ENCODE assay signal across 16 cellular contexts in genomic region chr3:365268-365667, GRCh38.
DNase-seq lines count a peak whose midpoint lies in the region; ATAC-seq, FAIRE-seq and TF ChIP-seq lines count a peak whose summit lies in the region.
"Had no signal": no experiment of that assay in that cellular context is flagged by ENCODE, and none has a peak within 500 bp of the region (broad histone marks: within the 10 kb centered on the region; RNA-seq: fewer than 3 reads in every experiment).

No MANE protein-coding gene starts in this region.

- TF ChIP-seq POLR2A in GM12891 (IDR thresholded peaks at IDR 0.05; ENCODE audit: low read depth, low read length) = no peak

- DNase-seq in effector CD4-positive, alpha-beta T cell = no peak
- DNase-seq in SKM-1 (lab: John Stamatoyannopoulos, UW; ENCODE audit: unreplicated experiment) = no peak
- no peak for DNase-seq in D341Med (ENCODE audit: low spot score)
- DNase-seq in GM12891 (ENCODE audit: insufficient read length, low spot score) = no peak
- DNase-seq: activated naive CD4-positive, alpha-beta T cell treated with anti-CD3 and anti-CD28 coated beads, Interleukin-2, amount 10 ng/mL, durations not matched to agents 7 days and 5 days; caudate nucleus; DMS79 treated with DMSO at 0.1 percent for 48 hours; left ventricle myocardium superior; NCI-H1694; SJCRH30; stimulated activated naive CD8-positive, alpha-beta T cell treated with anti-CD3 and anti-CD28 coated beads, Interleukin-15, amount 100 ng/mL, for 72 hours had no signal

- no peak for FAIRE-seq in GM12891 (lab: Jason Lieb, UNC)
- FAIRE-seq: endothelial cell of umbilical vein had no signal

- ATAC-seq in GM18858 (IDR thresholded peaks at IDR 0.05; ENCODE audit: unreplicated experiment) (peak; percentile 63), GM21515 (IDR thresholded peaks at IDR 0.05; ENCODE audit: unreplicated experiment) (peak; percentile 77), HG02981 (IDR thresholded peaks at IDR 0.05; ENCODE audit: unreplicated experiment) (peak; percentile 74), HG03575 (IDR thresholded peaks at IDR 0.05; ENCODE audit: extremely low read depth, insufficient number of reproducible peaks, low FRiP score, unreplicated experiment) (peak; percentile 36)
- ATAC-seq: left ventricle myocardium superior; stimulated activated naive CD8-positive, alpha-beta T cell treated with anti-CD3 and anti-CD28 coated beads, Interleukin-15, amount 100 ng/mL, for 72 hours had no signal

TF ChIP-seq in GM12891, 5 proteins besides CTCF, POLR2A, EP300 and RAD21:
- TF ChIP-seq PAX5 (IDR thresholded peaks at IDR 0.05; ENCODE audit: insufficient read depth, low read length, severe bottlenecking) (no peak), POU2F2 (IDR thresholded peaks at IDR 0.05; ENCODE audit: low read depth, low read length) (no peak), TAF1 (IDR thresholded peaks at IDR 0.05; ENCODE audit: low read depth, low read length) (no peak), POLR2AphosphoS5 (IDR thresholded peaks at IDR 0.05; ENCODE audit: low read depth, low read length) (no peak), SPI1 (IDR thresholded peaks at IDR 0.05; ENCODE audit: low read depth, low read length) (no peak)
